ENCODE assay signal across 8 cellular contexts in genomic region chr3:25648107-25648535, GRCh38. TPM values are rescaled to one million over a fixed set of nuclear protein-coding genes. Genes with fewer than 3 reads are reported as not detected.
DNase-seq lines count a peak whose midpoint lies in the region; ATAC-seq, FAIRE-seq and TF ChIP-seq lines count a peak whose summit lies in the region.

No MANE protein-coding gene starts in this region.

- H3K27me3 Mint-ChIP-seq in Calu3 (ENCODE audit: unreplicated experiment), result no peaks in the 10 kb centered on the region

- FAIRE-seq in endothelial cell of umbilical vein (lab: Jason Lieb, UNC), result peak; percentile 82

- no peak overlapping the region for H3K27ac ChIP-seq in endothelial cell of umbilical vein (ENCODE audit: insufficient read depth, low read depth, low read length)

- peaks cover 15% of the 10 kb centered on the region for H4K20me1 ChIP-seq in endothelial cell of umbilical vein (replicated peaks; ENCODE audit: control insufficient read depth, extremely low read depth, insufficient read depth, low read length)

- no peak overlapping the region for H3K4me3 ChIP-seq in endothelial cell of umbilical vein (replicated peaks in 1 of 3; ENCODE audit: insufficient read depth in 1 of 3, low read depth in 1 of 3, low read length in 3 of 3)

- intact Hi-C loops in Calu3 (cut with micrococcal nuclease; ENCODE audit: unreplicated experiment), result loop anchor here (2.0 to 5.0 kb wide), 3 partner anchors 15 to 314 kb away; no protein-coding TSS in a partner anchor
- intact Hi-C loops in endothelial cell of umbilical vein (cut with micrococcal nuclease), result loop anchor here (1.0 to 2.0 kb wide), 6 partner anchors 15 to 263 kb away; partner anchors contain the start of gene NGLY1

- peaks cover 26% of the 10 kb centered on the region for H3K4me1 Mint-ChIP-seq in Calu3 (ENCODE audit: low read depth, unreplicated experiment)

- CTCF ChIA-PET in Calu3 (lab: Charles Lee) (interaction anchor here (0.5 to 2.0 kb wide), 9 partner anchors 13 to 696 kb away, joined by 3 to 8 read pairs (median 4); partner anchors contain the start of gene NGLY1), endothelial cell of umbilical vein (lab: Charles Lee) (interaction anchor here (0.6 to 8.0 kb wide), 34 partner anchors 9 to 1605 kb away, joined by 3 to 254 read pairs (median 4); partner anchors contain the start of genes NGLY1 and OXSM)

- no peak for TF ChIP-seq POLR2A in endothelial cell of umbilical vein (IDR thresholded peaks at IDR 0.05; ENCODE audit: low read depth, low read length)

- H3K36me3 ChIP-seq in endothelial cell of umbilical vein (ENCODE audit: control insufficient read depth in 2 of 2, extremely low read depth in 1 of 2, insufficient read depth in 2 of 2, low read length in 2 of 2), result no peaks in the 10 kb centered on the region

- no peaks in the 10 kb centered on the region for H3K4me1 ChIP-seq in endothelial cell of umbilical vein (ENCODE audit: control insufficient read depth, extremely low read depth, insufficient read depth, low read length)

- POLR2A ChIA-PET in endothelial cell of umbilical vein (lab: Charles Lee), result no interaction called here

- DNase-seq in Calu3, result peak; percentile 80
- DNase-seq in HS-5 (ENCODE audit: low read depth), result peak; percentile 60
- peak; percentile 80 for DNase-seq in NOMO-1 treated with DMSO at 0.1 percent for 48 hours (lab: John Stamatoyannopoulos, UW; ENCODE audit: unreplicated experiment)
- DNase-seq in activated CD8-positive, alpha-beta memory T cell treated with anti-CD3 and anti-CD28 coated beads for 4 hours (ENCODE audit: low read depth in 2 of 2), result peak; percentile 65 to 75
- DNase-seq in endothelial cell of umbilical vein (ENCODE audit: low read depth, low spot score), result peak; percentile 86
- peak; percentile 77 for DNase-seq in myocyte (ENCODE audit: low read depth)
- peak; percentile 14 to 66 for DNase-seq in stimulated activated CD8-positive, alpha-beta memory T cell treated with anti-CD3 and anti-CD28 coated beads, Interleukin-7, amount 100 ng/mL, for 48 hours (ENCODE audit: extremely low read depth in 1 of 2, low read depth in 1 of 2)

- no peak overlapping the region for H3K4me2 ChIP-seq in endothelial cell of umbilical vein (ENCODE audit: insufficient read depth, low read length)

- dilution Hi-C loops in endothelial cell of umbilical vein (cut with MboI; ENCODE audit: extremely low pct_ligation_motif_present, low sequenced_read_pairs), result no loop called here

- peaks cover 79% of the 10 kb centered on the region for H3K79me2 ChIP-seq in endothelial cell of umbilical vein (ENCODE audit: control insufficient read depth, insufficient read depth, low read length)

- H3K27ac Mint-ChIP-seq in Calu3 (ENCODE audit: unreplicated experiment), result no peak overlapping the region

- H3K9me1 ChIP-seq in endothelial cell of umbilical vein (replicated peaks; ENCODE audit: control insufficient read depth, extremely low read depth, insufficient read depth, low read length), result no peaks in the 10 kb centered on the region

- no peaks in the 10 kb centered on the region for H3K9me3 ChIP-seq in endothelial cell of umbilical vein (replicated peaks; ENCODE audit: control insufficient read depth, insufficient read depth, low read length)

- H3K9me3 Mint-ChIP-seq in Calu3 (ENCODE audit: low read depth, unreplicated experiment), result no peaks in the 10 kb centered on the region

- no peaks in the 10 kb centered on the region for H3K36me3 Mint-ChIP-seq in Calu3 (ENCODE audit: insufficient read depth, unreplicated experiment)

- ATAC-seq in GM21423 (IDR thresholded peaks at IDR 0.05; ENCODE audit: unreplicated experiment), result peak; percentile 96

- no peak overlapping the region for H3K4me3 Mint-ChIP-seq in Calu3 (ENCODE audit: low read depth, unreplicated experiment)

- no peaks in the 10 kb centered on the region for H3K27me3 ChIP-seq in endothelial cell of umbilical vein (ENCODE audit: control insufficient read depth in 2 of 2, insufficient read depth in 2 of 2, low read length in 2 of 2)

- H2AFZ ChIP-seq in endothelial cell of umbilical vein (ENCODE audit: low read depth, low read length), result no peak overlapping the region

- H3K9ac ChIP-seq in endothelial cell of umbilical vein (replicated peaks; ENCODE audit: extremely low read depth, insufficient read depth, low read length), result no peak overlapping the region

- TF ChIP-seq CTCF in Calu3 (IDR thresholded peaks at IDR 0.05; ENCODE audit: unreplicated experiment), result peak; percentile 70
- peak; percentile 83 to 89 for TF ChIP-seq CTCF in endothelial cell of umbilical vein (IDR thresholded peaks at IDR 0.05; ENCODE audit: extremely low read depth in 1 of 2, insufficient read depth in 1 of 2, low read depth in 1 of 2, low read length in 2 of 2)

- BruUV-seq in Calu3 (replicated peaks; lab: Mats Ljungman, UMichigan) (no TSS peak), endothelial cell of umbilical vein (replicated peaks; lab: Mats Ljungman, UMichigan) (no TSS peak)

TF ChIP-seq in endothelial cell of umbilical vein, 7 proteins besides CTCF, POLR2A, EP300 and RAD21:
- TF ChIP-seq MAX (IDR thresholded peaks at IDR 0.05; ENCODE audit: insufficient read depth, insufficient read length) (no peak), GATA2 (IDR thresholded peaks at IDR 0.05; ENCODE audit: insufficient read depth, insufficient read length, low read depth, low read length) (no peak), FOS (IDR thresholded peaks at IDR 0.05; ENCODE audit: borderline replicate concordance, insufficient read depth, low read length) (no peak), MYC (IDR thresholded peaks at IDR 0.05; ENCODE audit: low read depth, low read length) (no peak), EZH2 (IDR thresholded peaks at IDR 0.05; ENCODE audit: borderline replicate concordance, low read depth, low read length, severe bottlenecking) (no peak), POLR2AphosphoS5 (IDR thresholded peaks at IDR 0.05; ENCODE audit: insufficient read depth, low read depth, low read length) (no peak), JUN (IDR thresholded peaks at IDR 0.05; ENCODE audit: borderline replicate concordance, insufficient read depth, insufficient read length, low read depth) (no peak)

RNA-seq across cellular contexts. Expression of gene TOP2B, which starts 16.6 kb away (rescaled TPM):
- 99.9 and 117 TPM in 2 replicates for total RNA-seq in Calu3 (2022)
- 98.9 and 102 TPM in 2 replicates for total RNA-seq in endothelial cell of umbilical vein
- polyA plus RNA-seq in endothelial cell of umbilical vein, result 12.9 and 20.4 TPM in 2 replicates
- polyA plus RNA-seq in endothelial cell of umbilical vein (2011; cell fraction: cytosol; rRNA removed), result 30.1 and 32.0 TPM in 2 replicates
- polyA plus RNA-seq in endothelial cell of umbilical vein (2011; cell fraction: nucleus; rRNA removed), result 74.4 and 86.9 TPM in 2 replicates
- 66.6 and 101 TPM in 2 replicates for polyA plus RNA-seq in endothelial cell of umbilical vein (2012)
- 31.1 and 44.4 TPM in 2 replicates for polyA minus RNA-seq in endothelial cell of umbilical vein
- polyA minus RNA-seq in endothelial cell of umbilical vein (2011; cell fraction: cytosol; rRNA and poly(A)+ RNA removed), result 22.4 TPM
- polyA minus RNA-seq in endothelial cell of umbilical vein (2011; cell fraction: nucleus; rRNA and poly(A)+ RNA removed), result 53.2 and 85.2 TPM in 2 replicates
- total RNA-seq in myocyte, result 81.5 and 85.6 TPM in 2 replicates
- polyA plus RNA-seq in myocyte (2012), result 25.5 TPM
